In genomic region chr2:118095610-118096009, GRCh38 we compare ENCODE assay signal across 16 cellular contexts. TPM values are rescaled to one million over a fixed set of nuclear protein-coding genes. Genes with fewer than 3 reads are reported as not detected.
DNase-seq lines count a peak whose midpoint lies in the region; ATAC-seq and TF ChIP-seq lines count a peak whose summit lies in the region.
"Had no signal": no experiment of that assay in that cellular context is flagged by ENCODE, and none has a peak within 500 bp of the region (broad histone marks: within the 10 kb centered on the region; RNA-seq: fewer than 3 reads in every experiment).

No MANE protein-coding gene starts in this region.

- no peak for TF ChIP-seq CTCF in CD8-positive, alpha-beta T cell (IDR thresholded peaks at IDR 0.05)
- no peak for TF ChIP-seq CTCF in osteocyte (IDR thresholded peaks at IDR 0.05)

- H3K4me3 Mint-ChIP-seq in CD8-positive, alpha-beta T cell = no peak overlapping the region
- peak overlapping the region; percentile 17 for H3K4me3 Mint-ChIP-seq in activated T-helper 1 cell treated with anti-CD3 and anti-CD28 coated beads, Interleukin-12 subunit alpha, Interleukin-12 subunit beta, Interleukin-2, Interleukin-4 antibody, amounts not matched to agents 30 ng/mL and 10 ng/mL and 1 ng/mL, durations not matched to agents 14 hours and 24 hours and 36 hours
- no peak overlapping the region for H3K4me3 Mint-ChIP-seq in osteocyte (ENCODE audit: unreplicated experiment)
- no peak overlapping the region for H3K4me3 Mint-ChIP-seq in T-cell

- H3K4me1 ChIP-seq in CD8-positive, alpha-beta T cell (ENCODE audit: insufficient read depth, low read length) = peaks cover 9% of the 10 kb centered on the region
- peaks cover 9% of the 10 kb centered on the region for H3K4me1 ChIP-seq in HUES6 (ENCODE audit: control insufficient read depth, insufficient read depth, low read length)
- H3K4me1 ChIP-seq: testis had no signal

- H3K27me3 Mint-ChIP-seq in CD8-positive, alpha-beta T cell (ENCODE audit: low read depth) = no peaks in the 10 kb centered on the region
- no peaks in the 10 kb centered on the region for H3K27me3 Mint-ChIP-seq in activated T-helper 1 cell treated with anti-CD3 and anti-CD28 coated beads, Interleukin-12 subunit alpha, Interleukin-12 subunit beta, Interleukin-2, Interleukin-4 antibody, amounts not matched to agents 30 ng/mL and 10 ng/mL and 1 ng/mL, durations not matched to agents 14 hours and 24 hours and 36 hours (ENCODE audit: insufficient read depth)
- H3K27me3 Mint-ChIP-seq in osteocyte (ENCODE audit: unreplicated experiment) (no peaks in the 10 kb centered on the region), T-cell (no peaks in the 10 kb centered on the region)

- peak overlapping the region; percentile 28 for H3K27ac Mint-ChIP-seq in CD8-positive, alpha-beta T cell
- H3K27ac Mint-ChIP-seq in activated T-helper 1 cell treated with anti-CD3 and anti-CD28 coated beads, Interleukin-12 subunit alpha, Interleukin-12 subunit beta, Interleukin-2, Interleukin-4 antibody, amounts not matched to agents 30 ng/mL and 10 ng/mL and 1 ng/mL, durations not matched to agents 14 hours and 24 hours and 36 hours = peak overlapping the region; percentile 50
- H3K27ac Mint-ChIP-seq in osteocyte (ENCODE audit: unreplicated experiment) (no peak overlapping the region), T-cell (peak overlapping the region in 1 of 2 donors; percentile 13)

- H3K9me3 ChIP-seq in CD8-positive, alpha-beta T cell (ENCODE audit: low read length) = no peaks in the 10 kb centered on the region
- H3K9me3 ChIP-seq in HUES6 (ENCODE audit: control insufficient read depth, insufficient read depth, low read depth, low read length) = no peaks in the 10 kb centered on the region
- H3K9me3 ChIP-seq: heart right ventricle, pancreas, testis had no signal

- H3K27ac ChIP-seq in CD8-positive, alpha-beta T cell (ENCODE audit: low read depth, low read length) = no peak overlapping the region
- H3K27ac ChIP-seq in HUES6 (ENCODE audit: low read depth, low read length) = no peak overlapping the region
- H3K27ac ChIP-seq: heart right ventricle, pancreas, testis had no signal

- peak overlapping the region; percentile 33 for H3K9ac ChIP-seq in HUES6 (ENCODE audit: low read length)

- H3K9me3 Mint-ChIP-seq in CD8-positive, alpha-beta T cell = no peaks in the 10 kb centered on the region
- no peaks in the 10 kb centered on the region for H3K9me3 Mint-ChIP-seq in activated T-helper 1 cell treated with anti-CD3 and anti-CD28 coated beads, Interleukin-12 subunit alpha, Interleukin-12 subunit beta, Interleukin-2, Interleukin-4 antibody, amounts not matched to agents 30 ng/mL and 10 ng/mL and 1 ng/mL, durations not matched to agents 14 hours and 24 hours and 36 hours
- H3K9me3 Mint-ChIP-seq in osteocyte (ENCODE audit: unreplicated experiment) (no peaks in the 10 kb centered on the region), T-cell (no peaks in the 10 kb centered on the region)

- H3K36me3 Mint-ChIP-seq in CD8-positive, alpha-beta T cell = peaks cover 35% of the 10 kb centered on the region
- peaks cover 23% of the 10 kb centered on the region for H3K36me3 Mint-ChIP-seq in activated T-helper 1 cell treated with anti-CD3 and anti-CD28 coated beads, Interleukin-12 subunit alpha, Interleukin-12 subunit beta, Interleukin-2, Interleukin-4 antibody, amounts not matched to agents 30 ng/mL and 10 ng/mL and 1 ng/mL, durations not matched to agents 14 hours and 24 hours and 36 hours (ENCODE audit: low read depth)
- H3K36me3 Mint-ChIP-seq in osteocyte (ENCODE audit: unreplicated experiment) = peaks cover 10% of the 10 kb centered on the region
- peaks cover 28% of the 10 kb centered on the region for H3K36me3 Mint-ChIP-seq in T-cell

- H3K4me3 ChIP-seq in CD8-positive, alpha-beta T cell (ENCODE audit: low read depth, low read length) = no peak overlapping the region
- H3K4me3 ChIP-seq in HUES6 (ENCODE audit: low read depth, low read length) = no peak overlapping the region
- H3K4me3 ChIP-seq: heart right ventricle, pancreas, testis had no signal

- no peaks in the 10 kb centered on the region for H3K27me3 ChIP-seq in CD8-positive, alpha-beta T cell (ENCODE audit: insufficient read depth, low read length)
- no peaks in the 10 kb centered on the region for H3K27me3 ChIP-seq in HUES6 (ENCODE audit: control insufficient read depth, insufficient read depth, low read length)
- H3K27me3 ChIP-seq: heart right ventricle, pancreas, testis had no signal

- no peak for DNase-seq in CD8-positive, alpha-beta T cell
- DNase-seq in activated T-helper 1 cell treated with anti-CD3 and anti-CD28 coated beads, Interleukin-12 subunit alpha, Interleukin-12 subunit beta, Interleukin-2, Interleukin-4 antibody, amounts not matched to agents 30 ng/mL and 10 ng/mL and 1 ng/mL, durations not matched to agents 14 hours and 24 hours and 36 hours (ENCODE audit: low spot score) = no peak
- DNase-seq in left kidney (ENCODE audit: low read depth, low spot score) (peak; percentile 13), osteocyte (ENCODE audit: extremely low spot score, unreplicated experiment) (no peak), T-cell (no peak), activated gamma-delta T cell treated with Interleukin-2 at 50 U/mL for 16 hours (no peak)
- DNase-seq: activated CD4-positive, CD25-positive, alpha-beta regulatory T cell; activated CD8-positive, alpha-beta memory T cell treated with anti-CD3 and anti-CD28 coated beads, Interleukin-2, amount 50 U/mL, for 48 hours; heart right ventricle; kidney glomerular epithelial cell; MM.1S; NCI-H2107; pancreas; testis had no signal

- no peak for ATAC-seq in CD8-positive, alpha-beta T cell
- ATAC-seq in HG03571 (IDR thresholded peaks at IDR 0.05; ENCODE audit: unreplicated experiment) (no peak), T-cell (replicated peaks in 1 of 4) (no peak)
- ATAC-seq: heart right ventricle, pancreas had no signal

- H3K36me3 ChIP-seq in CD8-positive, alpha-beta T cell (ENCODE audit: insufficient read depth, low read length) = peaks cover 10% of the 10 kb centered on the region
- peaks cover 11% of the 10 kb centered on the region; the same call in 1 of the 2 replicates for H3K36me3 ChIP-seq in HUES6 (ENCODE audit: control insufficient read depth, insufficient read depth, low read length)
- H3K36me3 ChIP-seq: pancreas had no signal

- CTCF ChIA-PET in CD8-positive, alpha-beta T cell (lab: Charles Lee) = no interaction called here
- CTCF ChIA-PET in T-cell (lab: Charles Lee) = no interaction called here

- POLR2A ChIA-PET in CD8-positive, alpha-beta T cell (lab: Charles Lee) = no interaction called here
- POLR2A ChIA-PET in T-cell (lab: Charles Lee) = no interaction called here

- H3K4me1 Mint-ChIP-seq in CD8-positive, alpha-beta T cell (ENCODE audit: low read depth) = peaks cover 53% of the 10 kb centered on the region
- peaks cover 50% of the 10 kb centered on the region for H3K4me1 Mint-ChIP-seq in activated T-helper 1 cell treated with anti-CD3 and anti-CD28 coated beads, Interleukin-12 subunit alpha, Interleukin-12 subunit beta, Interleukin-2, Interleukin-4 antibody, amounts not matched to agents 30 ng/mL and 10 ng/mL and 1 ng/mL, durations not matched to agents 14 hours and 24 hours and 36 hours (ENCODE audit: low read depth)
- peaks cover 27% of the 10 kb centered on the region for H3K4me1 Mint-ChIP-seq in osteocyte (ENCODE audit: unreplicated experiment)
- H3K4me1 Mint-ChIP-seq in T-cell = peaks cover 31 to 50% (median 46%) of the 10 kb centered on the region in 3 donors

- intact Hi-C loops in CD8-positive, alpha-beta T cell (cut with DNase I, micrococcal nuclease) = no loop called here
- intact Hi-C loops in activated T-helper 1 cell treated with anti-CD3 and anti-CD28 coated beads, Interleukin-12 subunit alpha, Interleukin-12 subunit beta, Interleukin-2, Interleukin-4 antibody, amounts not matched to agents 30 ng/mL and 10 ng/mL and 1 ng/mL, durations not matched to agents 14 hours and 24 hours and 36 hours (cut with micrococcal nuclease) = no loop called here

RNA-seq across cellular contexts. Expression of gene INSIG2, which starts 7.3 kb away (rescaled TPM):
- total RNA-seq in CD8-positive, alpha-beta T cell = 10 to 100 TPM; 10.9 to 11.8 TPM
- total RNA-seq in activated T-helper 1 cell treated with anti-CD3 and anti-CD28 coated beads, Interleukin-12 subunit alpha, Interleukin-12 subunit beta, Interleukin-2, Interleukin-4 antibody, amounts not matched to agents 30 ng/mL and 10 ng/mL and 1 ng/mL, durations not matched to agents 14 hours and 24 hours and 36 hours = 31.3 and 34.6 TPM in 2 replicates
- total RNA-seq in osteocyte (16.7 and 18.3 TPM in 2 replicates), T-cell (10 to 100 TPM; 13.8 to 18.9 (median 16.9) TPM)
